In genomic region chr6:16523550-16524379, GRCh38 we compare ENCODE assay signal across 15 cellular contexts.
DNase-seq lines count a peak whose midpoint lies in the region; ATAC-seq and TF ChIP-seq lines count a peak whose summit lies in the region.
"Had no signal": no experiment of that assay in that cellular context is flagged by ENCODE, and none has a peak within 500 bp of the region (broad histone marks: within the 10 kb centered on the region; RNA-seq: fewer than 3 reads in every experiment).

No MANE protein-coding gene starts in this region.

- H3K9me3 ChIP-seq in endodermal cell (ENCODE audit: control insufficient read depth, low read length): no peaks in the 10 kb centered on the region
- H3K9me3 ChIP-seq: thoracic aorta had no signal

- H3K27ac Mint-ChIP-seq in stimulated activated naive CD8-positive, alpha-beta T cell treated with anti-CD3 and anti-CD28 coated beads, Interleukin-15, Interleukin-2, amounts not matched to agents 100 ng/mL and 50 ng/mL, for 24 hours: peak overlapping the region; percentile 5
- no peak overlapping the region for H3K27ac Mint-ChIP-seq in endodermal cell

- H3K4me3 ChIP-seq in astrocyte of the cerebellum (ENCODE audit: low read depth, low read length) (no peak overlapping the region), endodermal cell (ENCODE audit: low read length) (no peak overlapping the region)
- H3K4me3 ChIP-seq: thoracic aorta had no signal

- H3K36me3 Mint-ChIP-seq in stimulated activated naive CD8-positive, alpha-beta T cell treated with anti-CD3 and anti-CD28 coated beads, Interleukin-15, Interleukin-2, amounts not matched to agents 100 ng/mL and 50 ng/mL, for 24 hours (ENCODE audit: low read depth): peaks cover 23% of the 10 kb centered on the region
- peaks cover 3% of the 10 kb centered on the region for H3K36me3 Mint-ChIP-seq in endodermal cell (ENCODE audit: low read depth)

- no peaks in the 10 kb centered on the region for H3K27me3 Mint-ChIP-seq in stimulated activated naive CD8-positive, alpha-beta T cell treated with anti-CD3 and anti-CD28 coated beads, Interleukin-15, Interleukin-2, amounts not matched to agents 100 ng/mL and 50 ng/mL, for 24 hours
- H3K27me3 Mint-ChIP-seq in endodermal cell (ENCODE audit: insufficient read depth): no peaks in the 10 kb centered on the region
- H3K27me3 Mint-ChIP-seq: activated T-cell treated with anti-CD3 and anti-CD28 coated beads, Interleukin-2, amount 50 U/mL, for 24 hours had no signal

- H3K4me3 Mint-ChIP-seq in stimulated activated naive CD8-positive, alpha-beta T cell treated with anti-CD3 and anti-CD28 coated beads, Interleukin-15, Interleukin-2, amounts not matched to agents 100 ng/mL and 50 ng/mL, for 24 hours: no peak overlapping the region
- no peak overlapping the region for H3K4me3 Mint-ChIP-seq in endodermal cell
- H3K4me3 Mint-ChIP-seq: activated T-cell treated with anti-CD3 and anti-CD28 coated beads, Interleukin-2, amount 50 U/mL, for 24 hours; neural crest cell had no signal

- no peaks in the 10 kb centered on the region for H3K27me3 ChIP-seq in endodermal cell (ENCODE audit: control insufficient read depth, insufficient read depth, low read length, poor library complexity, severe bottlenecking)

- peaks cover 10% of the 10 kb centered on the region for H3K4me1 ChIP-seq in endodermal cell (ENCODE audit: control insufficient read depth, insufficient read depth, low read length)

- H3K4me1 Mint-ChIP-seq in stimulated activated naive CD8-positive, alpha-beta T cell treated with anti-CD3 and anti-CD28 coated beads, Interleukin-15, Interleukin-2, amounts not matched to agents 100 ng/mL and 50 ng/mL, for 24 hours (ENCODE audit: low read depth): peaks cover 27% of the 10 kb centered on the region
- peaks cover 10% of the 10 kb centered on the region for H3K4me1 Mint-ChIP-seq in endodermal cell

- DNase-seq in stimulated activated naive CD8-positive, alpha-beta T cell treated with anti-CD3 and anti-CD28 coated beads, Interleukin-15, Interleukin-2, amounts not matched to agents 100 U/mL and 50 U/mL, for 24 hours: no peak
- DNase-seq in astrocyte of the cerebellum (ENCODE audit: low read depth) (peak; percentile 95), hepatic stellate cell (ENCODE audit: low spot score) (peak; percentile 69), NCI-H526 treated with DMSO at 0.1 percent for 48 hours (lab: John Stamatoyannopoulos, UW) (no peak), endodermal cell (no peak)
- no peak for DNase-seq in stimulated activated CD4-positive, alpha-beta T cell treated with anti-CD3 and anti-CD28 coated beads, Interleukin-2, amount 100 ng/mL, for 24 hours
- DNase-seq: activated T-cell treated with anti-CD3 and anti-CD28 coated beads, Interleukin-2, amount 50 U/mL, for 24 hours; dermis blood vessel endothelial cell; NCI-H1694 had no signal

- 86 to 88% methylated on average over 2 to 8 of the region's 10 CpGs for WGBS in endodermal cell (ENCODE audit: insufficient coverage in 1 of 2, insufficient read length in 1 of 2), 2 experiments

- H3K9ac ChIP-seq in endodermal cell (ENCODE audit: extremely low read depth, low read length, poor library complexity, severe bottlenecking): no peak overlapping the region

- H3K36me3 ChIP-seq in endodermal cell (ENCODE audit: control insufficient read depth, insufficient read depth, low read length): no peaks in the 10 kb centered on the region

- no peak for TF ChIP-seq CTCF in astrocyte of the cerebellum (IDR thresholded peaks at IDR 0.05; ENCODE audit: low read depth, low read length, missing control alignments)
- no peak for TF ChIP-seq CTCF in endodermal cell (conservative IDR thresholded peaks at IDR 0.05)

- peaks cover 4% of the 10 kb centered on the region for H3K9me3 Mint-ChIP-seq in stimulated activated naive CD8-positive, alpha-beta T cell treated with anti-CD3 and anti-CD28 coated beads, Interleukin-15, Interleukin-2, amounts not matched to agents 100 ng/mL and 50 ng/mL, for 24 hours
- no peaks in the 10 kb centered on the region for H3K9me3 Mint-ChIP-seq in endodermal cell
- H3K9me3 Mint-ChIP-seq: activated T-cell treated with anti-CD3 and anti-CD28 coated beads, Interleukin-2, amount 50 U/mL, for 24 hours; neural crest cell had no signal

- H3K27ac ChIP-seq in endodermal cell (ENCODE audit: low read depth, low read length): no peak overlapping the region
- H3K27ac ChIP-seq: C4-2B, HL-60, thoracic aorta had no signal

- in situ Hi-C loops in astrocyte of the cerebellum (cut with HindIII; ENCODE audit: low sequenced_read_pairs): loop anchor here (25.0 kb wide), 1 partner anchor 239 kb away; the partner anchor contains the start of gene ATXN1

- no peak for ATAC-seq in stimulated activated naive CD8-positive, alpha-beta T cell treated with anti-CD3 and anti-CD28 coated beads, Interleukin-15, Interleukin-2, amounts not matched to agents 100 U/mL and 50 U/mL, for 24 hours
- ATAC-seq in HG02870 (IDR thresholded peaks at IDR 0.05; ENCODE audit: unreplicated experiment): no peak

Comparison
In these comparisons a context has a peak if more than half of its experiments do, and no peak if none do; other contexts are left out.
1. DNase-seq: peak in astrocyte of the cerebellum (single experiment) and hepatic stellate cell (single experiment); none in stimulated activated naive CD8-positive, alpha-beta T cell treated with anti-CD3 and anti-CD28 coated beads, Interleukin-15, Interleukin-2, amounts not matched to agents 100 U/mL and 50 U/mL, for 24 hours (single experiment), stimulated activated CD4-positive, alpha-beta T cell treated with anti-CD3 and anti-CD28 coated beads, Interleukin-2, amount 100 ng/mL, for 24 hours (0 of 2), NCI-H526 treated with DMSO at 0.1 percent for 48 hours (single experiment) and endodermal cell (single experiment).